ENCODE assay signal across 10 cellular contexts in the genomic region with DNA sequence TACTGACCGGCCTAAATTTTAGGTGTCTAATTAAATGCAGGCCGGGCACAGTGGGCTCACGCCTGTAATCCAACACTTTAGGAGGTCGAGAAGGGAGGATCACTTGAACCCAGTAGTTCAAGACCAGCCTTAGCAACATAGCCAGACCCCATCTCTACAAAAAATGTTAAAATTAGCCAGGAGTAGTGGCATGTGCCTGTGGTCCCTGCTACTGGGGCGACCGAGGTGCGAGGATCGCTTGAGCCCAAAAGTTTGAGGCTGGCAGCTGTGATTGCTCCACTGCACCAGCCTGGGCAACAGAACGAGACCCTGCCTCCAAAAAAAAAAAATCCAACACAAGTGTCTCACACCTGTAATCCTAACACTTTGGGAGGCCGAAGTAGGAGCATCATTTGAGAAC. TPM values are rescaled to one million over a fixed set of nuclear protein-coding genes. Genes with fewer than 3 reads are reported as not detected.
DNase-seq lines count a peak whose midpoint lies in the region; ATAC-seq and TF ChIP-seq lines count a peak whose summit lies in the region.
"Had no signal": no experiment of that assay in that cellular context is flagged by ENCODE, and none has a peak within 500 bp of the region (broad histone marks: within the 10 kb centered on the region; RNA-seq: fewer than 3 reads in every experiment).

No MANE protein-coding gene starts in this region.

- H4K20me1 ChIP-seq in BLaER1 = peaks cover 37% of the 10 kb centered on the region

- H3K9me3 Mint-ChIP-seq in HFFc6 (no peaks in the 10 kb centered on the region), brain (peaks cover 0 to 2% (median 0%) of the 10 kb centered on the region in 5 experiments)
- no peaks in the 10 kb centered on the region for H3K9me3 Mint-ChIP-seq in natural killer cell treated with Interleukin-12 subunit alpha and Interleukin-12 subunit beta and Interleukin-15 and Interleukin-18, amount 100 ng/mL, for 72 hours

- H3K4me1 Mint-ChIP-seq in HFFc6 (ENCODE audit: low read depth) (peaks cover 33% of the 10 kb centered on the region), brain (peaks cover 21% of the 10 kb centered on the region)
- H3K4me1 Mint-ChIP-seq in natural killer cell treated with Interleukin-12 subunit alpha and Interleukin-12 subunit beta and Interleukin-15 and Interleukin-18, amount 100 ng/mL, for 72 hours (ENCODE audit: low read depth in 2 of 2) = peaks cover 20 to 25% of the 10 kb centered on the region in 2 donors

- H3K36me3 ChIP-seq in BLaER1 = peaks cover 2% of the 10 kb centered on the region; the same call in 1 of the 2 replicates

- no peak overlapping the region for H3K27ac Mint-ChIP-seq in HFFc6
- H3K27ac Mint-ChIP-seq in brain = peak overlapping the region in 1 of 5 experiments; percentile 22
- peak overlapping the region in 1 of 2 donors; percentile 79 for H3K27ac Mint-ChIP-seq in natural killer cell treated with Interleukin-12 subunit alpha and Interleukin-12 subunit beta and Interleukin-15 and Interleukin-18, amount 100 ng/mL, for 72 hours

- no peaks in the 10 kb centered on the region for H3K9me3 ChIP-seq in BLaER1

- TF ChIP-seq CTCF in HFFc6 (IDR thresholded peaks at IDR 0.05) = no peak
- no peak for TF ChIP-seq CTCF in brain (conservative IDR thresholded peaks at IDR 0.05)

- H3K27ac ChIP-seq in BLaER1 = no peak overlapping the region

- peak overlapping the region; percentile 66 for H3K4me2 ChIP-seq in BLaER1

- H3K27me3 Mint-ChIP-seq in HFFc6 (ENCODE audit: insufficient read depth) (peaks cover 8% of the 10 kb centered on the region), brain (peaks cover 48% of the 10 kb centered on the region)
- H3K27me3 Mint-ChIP-seq in natural killer cell treated with Interleukin-12 subunit alpha and Interleukin-12 subunit beta and Interleukin-15 and Interleukin-18, amount 100 ng/mL, for 72 hours = no peaks in the 10 kb centered on the region

- H3K36me3 Mint-ChIP-seq in HFFc6 (ENCODE audit: low read depth) (no peaks in the 10 kb centered on the region), brain (peaks cover 9% of the 10 kb centered on the region)
- no peaks in the 10 kb centered on the region for H3K36me3 Mint-ChIP-seq in natural killer cell treated with Interleukin-12 subunit alpha and Interleukin-12 subunit beta and Interleukin-15 and Interleukin-18, amount 100 ng/mL, for 72 hours

- H3K4me3 ChIP-seq in BLaER1 = peak overlapping the region; percentile 95

- no peak for ATAC-seq in natural killer cell treated with Interleukin-12 subunit alpha and Interleukin-12 subunit beta and Interleukin-15 and Interleukin-18, amount 100 ng/mL, for 72 hours

- peaks cover 30% of the 10 kb centered on the region for H3K4me1 ChIP-seq in BLaER1

- H3K4me3 Mint-ChIP-seq in HFFc6 = peak overlapping the region; percentile 96
- peak overlapping the region; percentile 84 to 98 (median 95) for H3K4me3 Mint-ChIP-seq in brain
- peak overlapping the region; percentile 67 for H3K4me3 Mint-ChIP-seq in natural killer cell treated with Interleukin-12 subunit alpha and Interleukin-12 subunit beta and Interleukin-15 and Interleukin-18, amount 100 ng/mL, for 72 hours

- no peak overlapping the region; the same call in 1 of the 2 replicates for H3K9ac ChIP-seq in BLaER1

- no peaks in the 10 kb centered on the region for H3K27me3 ChIP-seq in BLaER1

- DNase-seq in HFFc6 = no peak
- DNase-seq in natural killer cell treated with Interleukin-12 subunit alpha and Interleukin-12 subunit beta and Interleukin-15 and Interleukin-18, amount 100 ng/mL, for 72 hours (ENCODE audit: low spot score) = no peak
- DNase-seq in GM19240 (ENCODE audit: insufficient read length, low spot score) = no peak
- DNase-seq in KG1 (lab: John Stamatoyannopoulos, UW) = no peak
- DNase-seq in DMS79 treated with DMSO at 0.1 percent for 48 hours (lab: John Stamatoyannopoulos, UW) = no peak
- no peak for DNase-seq in activated effector memory CD4-positive, alpha-beta T cell treated with Interleukin-2 at 50 U/mL for 16 hours

RNA-seq across cellular contexts. Expression of gene SLC37A3, which starts 0.5 kb away (rescaled TPM):
- 10 to 100 TPM; 26.3 to 32.8 (median 27.1) TPM for total RNA-seq in HFFc6 (2021; fragmentation: NEBNext Ultra II Directional; extraction: Animal tissue kit (Norgen Biotek cat#: 25700))
- polyA plus RNA-seq in brain (ENCODE audit: insufficient read depth, low read depth, low replicate concordance) = 13.4 TPM
- total RNA-seq in natural killer cell treated with Interleukin-12 subunit alpha and Interleukin-12 subunit beta and Interleukin-15 and Interleukin-18, amount 100 ng/mL, for 72 hours = 10 to 100 TPM; 26.3 to 51.5 TPM

RNA-seq across cellular contexts. Expression of gene RAB19, which starts 5.0 kb away (rescaled TPM):
- total RNA-seq in HFFc6 (2021; fragmentation: NEBNext Ultra II Directional; extraction: Animal tissue kit (Norgen Biotek cat#: 25700)) = not detected
- polyA plus RNA-seq in brain (ENCODE audit: insufficient read depth, low read depth, low replicate concordance) = 0.75 TPM
- total RNA-seq in natural killer cell treated with Interleukin-12 subunit alpha and Interleukin-12 subunit beta and Interleukin-15 and Interleukin-18, amount 100 ng/mL, for 72 hours = 1 to 10 TPM; 1.9 to 2.4 TPM
- total RNA-seq: glomerular endothelial cell, posterior vena cava had no signal
